Comparison of ENCODE assay signal across 8 cellular contexts in the genomic region with DNA sequence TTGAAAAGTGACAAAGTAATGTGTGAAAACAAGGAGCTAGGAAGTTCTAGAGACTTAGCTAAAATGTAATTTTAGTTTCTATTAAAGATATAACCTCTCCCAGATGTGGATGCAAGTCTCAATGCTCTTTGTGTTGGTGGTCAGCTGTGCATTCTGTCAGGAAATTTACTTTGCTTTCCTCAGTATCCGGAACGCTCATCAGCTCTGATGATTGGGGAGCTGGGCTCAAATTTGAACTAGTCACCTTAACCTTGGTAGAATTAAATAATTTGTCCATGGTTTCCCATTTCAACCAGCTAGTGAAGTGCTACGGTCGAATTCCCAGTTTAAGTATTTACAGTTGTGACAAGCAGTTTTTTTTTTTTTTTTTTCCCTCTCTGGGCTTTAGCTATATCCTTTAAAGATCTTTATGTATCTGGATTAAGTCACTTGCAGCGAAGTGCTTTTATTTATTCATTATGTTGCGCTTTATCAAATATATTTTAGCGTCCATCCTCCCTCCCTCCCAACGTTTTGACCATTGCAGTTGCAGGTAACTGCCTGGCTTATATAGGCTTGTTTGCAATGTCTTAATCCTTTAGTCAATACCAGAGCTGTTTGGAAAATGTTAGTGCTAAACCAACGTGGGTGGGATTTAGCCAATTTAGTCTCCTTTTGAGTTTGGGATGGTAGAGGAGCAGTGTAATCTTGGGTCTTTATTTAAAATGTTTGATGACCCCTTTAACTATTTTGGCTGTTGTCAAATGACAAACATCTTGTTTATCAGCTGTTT. TPM values are rescaled to one million over a fixed set of nuclear protein-coding genes. Genes with fewer than 3 reads are reported as not detected.
A peak's percentile ranks its signal among the peaks of the same experiment; 100 is the strongest.
DNase-seq lines count a peak whose midpoint lies in the region; ATAC-seq and TF ChIP-seq lines count a peak whose summit lies in the region.

No MANE protein-coding gene starts in this region.

- H3K27ac ChIP-seq in Panc1 (ENCODE audit: low read length) (peak overlapping the region; percentile 89), esophagus squamous epithelium (peak overlapping the region; percentile 89 to 93 (median 91)), psoas muscle (peak overlapping the region; percentile 91)

- H3K36me3 ChIP-seq in GM06990 (ENCODE audit: control insufficient read depth, insufficient read depth, low read length) (no peaks in the 10 kb centered on the region), Panc1 (ENCODE audit: control insufficient read depth, insufficient read depth, low read length) (peaks cover 10% of the 10 kb centered on the region), esophagus squamous epithelium (peaks cover 0 to 16% (median 0%) of the 10 kb centered on the region in 3 donors), psoas muscle (ENCODE audit: insufficient read depth in 1 of 2, low read depth in 1 of 2) (peaks cover 0 to 8% of the 10 kb centered on the region in 2 donors)

- H3K27me3 ChIP-seq in GM06990 (replicated peaks; ENCODE audit: control insufficient read depth, insufficient read depth, low read length) = no peaks in the 10 kb centered on the region
- H3K27me3 ChIP-seq in Panc1 (ENCODE audit: control insufficient read depth, insufficient read depth, low read length) = no peaks in the 10 kb centered on the region
- no peaks in the 10 kb centered on the region for H3K27me3 ChIP-seq in esophagus squamous epithelium
- no peaks in the 10 kb centered on the region for H3K27me3 ChIP-seq in psoas muscle (ENCODE audit: insufficient read depth in 3 of 3, low read length in 2 of 3)

- H3K9me3 ChIP-seq in Panc1 (ENCODE audit: control insufficient read depth, insufficient read depth, low read depth, low read length) (no peaks in the 10 kb centered on the region), esophagus squamous epithelium (peaks cover 0 to 6% (median 0%) of the 10 kb centered on the region in 3 donors), psoas muscle (no peaks in the 10 kb centered on the region)

- H3K4me1 ChIP-seq in Panc1 (ENCODE audit: control insufficient read depth, insufficient read depth, low read length) (peaks cover 16% of the 10 kb centered on the region), esophagus squamous epithelium (peaks cover 0 to 54% (median 9%) of the 10 kb centered on the region in 3 donors), psoas muscle (peaks cover 19% of the 10 kb centered on the region)

- in situ Hi-C loops in Panc1 (cut with HindIII; ENCODE audit: low pct_unique_long_range_greater_than_20kb, low sequenced_read_pairs) = no loop called here

- ATAC-seq in Panc1 = no peak
- no peak for ATAC-seq in psoas muscle
- ATAC-seq in GM21360 (IDR thresholded peaks at IDR 0.05; ENCODE audit: unreplicated experiment) = no peak

- 2 to 25% methylated on average over 9 of the region's 9 CpGs for WGBS in esophagus squamous epithelium, 2 donors
- WGBS in psoas muscle, 3 donors = 0 to 27% (median 1%) methylated on average over 9 of the region's 9 CpGs

- CTCF ChIA-PET in Panc1 (lab: Charles Lee) = no interaction called here

- DNase-seq in GM06990 (ENCODE audit: extremely low read depth, insufficient read length) = no peak
- no peak for DNase-seq in Panc1 (ENCODE audit: low read depth, low spot score)
- no peak for DNase-seq in esophagus squamous epithelium (lab: John Stamatoyannopoulos, UW)
- no peak for DNase-seq in psoas muscle
- DNase-seq in CD1c-positive myeloid dendritic cell (ENCODE audit: extremely low spot score) = no peak
- DNase-seq in NCI-H446 (lab: John Stamatoyannopoulos, UW) = no peak
- no peak for DNase-seq in NCI-H1694 treated with DMSO at 0.1 percent for 48 hours (lab: John Stamatoyannopoulos, UW)

- H3K4me3 ChIP-seq in GM06990 (replicated peaks; ENCODE audit: low read depth, low read length) (peak overlapping the region; percentile 76), Panc1 (ENCODE audit: low read depth in 2 of 2, low read length in 2 of 2) (peak overlapping the region; percentile 88 to 98), esophagus squamous epithelium (peak overlapping the region; percentile 64 to 76 (median 70)), psoas muscle (peak overlapping the region; percentile 82)

- TF ChIP-seq CTCF in GM06990 (IDR thresholded peaks at IDR 0.05; ENCODE audit: insufficient read depth, low read length, poor library complexity, severe bottlenecking) (no peak), Panc1 (IDR thresholded peaks at IDR 0.05) (no peak), esophagus squamous epithelium (IDR thresholded peaks at IDR 0.05) (no peak), psoas muscle (IDR thresholded peaks at IDR 0.05) (no peak)

- POLR2A ChIA-PET in Panc1 (lab: Charles Lee) = interaction anchor here (0.6 to 0.9 kb wide), 4 partner anchors 9 to 169 kb away, joined by 3 to 11 read pairs (median 3); partner anchors contain the start of gene TAF1

- intact Hi-C loops in Panc1 (cut with micrococcal nuclease; ENCODE audit: unreplicated experiment) (no loop called here), esophagus squamous epithelium (cut with DNase I) (no loop called here), psoas muscle (cut with DNase I) (no loop called here)

- BruUV-seq in Panc1 (replicated peaks; lab: Mats Ljungman, UMichigan) = TSS peak; percentile 74

- no peak for TF ChIP-seq POLR2A in esophagus squamous epithelium (IDR thresholded peaks at IDR 0.05)

RNA-seq across cellular contexts. Expression of gene OGT, which starts 2.1 kb away (rescaled TPM):
- total RNA-seq in Panc1 (2021; ENCODE audit: unreplicated experiment) (174 TPM), esophagus squamous epithelium (100 to 1,000 TPM in 1 of 4 donors, 10 to 100 TPM in 3; 56.3 to 157 (median 67.0) TPM), psoas muscle (10 to 100 TPM; 40.9 to 64.1 (median 51.8) TPM)
- polyA plus RNA-seq in Panc1 (2012; ENCODE audit: insufficient read length) = 77.9 TPM
- polyA plus RNA-seq in psoas muscle = 10 to 100 TPM; 17.2 to 63.0 (median 23.5) TPM

RNA-seq across cellular contexts. Expression of gene GCNA, which starts 43.3 kb away (rescaled TPM):
- total RNA-seq in Panc1 (2021; ENCODE audit: unreplicated experiment) (4.0 TPM), esophagus squamous epithelium (1 to 10 TPM in 2 of 4 donors, under 1 TPM in 2; 0.35 to 3.1 (median 0.84) TPM), psoas muscle (1 to 10 TPM in 3 of 4 donors, under 1 TPM in 1; 0.98 to 7.5 (median 2.9) TPM)
- 3.0 TPM for polyA plus RNA-seq in Panc1 (2012; ENCODE audit: insufficient read length)
- polyA plus RNA-seq in psoas muscle = 1 to 10 TPM; 2.9 to 9.1 (median 4.7) TPM
